Comparison of ENCODE assay signal across 8 cellular contexts in genomic region chr12:14961466-14962155, GRCh38. TPM values are rescaled to one million over a fixed set of nuclear protein-coding genes. Genes with fewer than 3 reads are reported as not detected.
A peak's percentile ranks its signal among the peaks of the same experiment; 100 is the strongest.
DNase-seq lines count a peak whose midpoint lies in the region; ATAC-seq, FAIRE-seq and TF ChIP-seq lines count a peak whose summit lies in the region.

Gene ARHGDIB (minus strand): TSS chr12:14961601. CDS start chr12:14950712, 10,889 bp downstream.

- DNase-seq in GM12892 (ENCODE audit: insufficient read length): no peak
- DNase-seq in NOMO-1 treated with dmso at 0.1 percent for 144 hours (lab: John Stamatoyannopoulos, UW; ENCODE audit: unreplicated experiment): peak; percentile 92
- DNase-seq in activated T-cell treated with anti-CD3 and anti-CD28 coated beads, Interleukin-2, amount 50 U/mL, for 72 hours: peak; percentile 69 to 70
- peak; percentile 73 for DNase-seq in Right ventricle myocardium inferior (ENCODE audit: missing footprints)
- DNase-seq in stimulated activated CD4-positive, alpha-beta T cell treated with anti-CD3 and anti-CD28 coated beads, Interleukin-1b, Interleukin-23, amount 100 ng/mL, for 48 hours: peak; percentile 83
- no peak for DNase-seq in HuH-7 (ENCODE audit: low spot score)
- no peak for DNase-seq in NCI-H2171 treated with DMSO at 0.1 percent for 48 hours (lab: John Stamatoyannopoulos, UW)

- peaks cover 7 to 12% of the 10 kb centered on the region in 2 donors for H3K36me3 Mint-ChIP-seq in activated T-cell treated with anti-CD3 and anti-CD28 coated beads, Interleukin-2, amount 50 U/mL, for 72 hours (ENCODE audit: insufficient read depth in 2 of 2)

- peak; percentile 98 for FAIRE-seq in GM12892 (lab: Jason Lieb, UNC)

- intact Hi-C loops in Right ventricle myocardium inferior (cut with DNase I): loop anchor here (5.0 to 10.0 kb wide), 2 partner anchors 54 to 117 kb away; partner anchors contain the start of gene ART4

- H3K4me3 Mint-ChIP-seq in activated T-cell treated with anti-CD3 and anti-CD28 coated beads, Interleukin-2, amount 50 U/mL, for 72 hours: peak within 1 kb of the TSS; percentile 99 to 100

- no peaks in the 10 kb centered on the region for H3K27me3 Mint-ChIP-seq in activated T-cell treated with anti-CD3 and anti-CD28 coated beads, Interleukin-2, amount 50 U/mL, for 72 hours (ENCODE audit: low read depth)

- peaks cover 0 to 1% of the 10 kb centered on the region in 2 donors for H3K9me3 Mint-ChIP-seq in activated T-cell treated with anti-CD3 and anti-CD28 coated beads, Interleukin-2, amount 50 U/mL, for 72 hours

- ATAC-seq in HG02623 (IDR thresholded peaks at IDR 0.05; ENCODE audit: unreplicated experiment): peak; percentile 58
- ATAC-seq in activated T-cell treated with anti-CD3 and anti-CD28 coated beads, Interleukin-2, amount 50 U/mL, for 72 hours (replicated peaks in 1 of 2): peak; percentile 79 to 81
- peak; percentile 67 for ATAC-seq in Right ventricle myocardium inferior

- H3K27ac Mint-ChIP-seq in activated T-cell treated with anti-CD3 and anti-CD28 coated beads, Interleukin-2, amount 50 U/mL, for 72 hours: peak within 1 kb of the TSS; percentile 96

- peak; percentile 88 for TF ChIP-seq POLR2A in GM12892 (IDR thresholded peaks at IDR 0.05; ENCODE audit: low read depth, low read length)

- peaks cover 70% of the 10 kb centered on the region for H3K4me1 Mint-ChIP-seq in activated T-cell treated with anti-CD3 and anti-CD28 coated beads, Interleukin-2, amount 50 U/mL, for 72 hours (ENCODE audit: low read depth)

RNA-seq across cellular contexts. Expression of gene ARHGDIB, which starts in this region (rescaled TPM):
- 970 TPM for polyA plus RNA-seq in GM12892 (2012; ENCODE audit: missing spikeins)
- total RNA-seq in activated T-cell treated with anti-CD3 and anti-CD28 coated beads, Interleukin-2, amount 50 U/mL, for 72 hours: 100 to 1,000 TPM; 402 to 450 TPM
- total RNA-seq in Right ventricle myocardium inferior: 72.1 TPM

Comparison
In these comparisons a context has a peak if more than half of its experiments do, and no peak if none do; other contexts are left out.
1. DNase-seq: peak in NOMO-1 treated with dmso at 0.1 percent for 144 hours (single experiment), activated T-cell treated with anti-CD3 and anti-CD28 coated beads, Interleukin-2, amount 50 U/mL, for 72 hours (2 of 2), Right ventricle myocardium inferior (single experiment) and stimulated activated CD4-positive, alpha-beta T cell treated with anti-CD3 and anti-CD28 coated beads, Interleukin-1b, Interleukin-23, amount 100 ng/mL, for 48 hours (single experiment); none in GM12892 (single experiment), HuH-7 (single experiment) and NCI-H2171 treated with DMSO at 0.1 percent for 48 hours (single experiment).
2. Peak in every context shown above with its lines, with median percentiles within 50 percentile points of each other: ATAC-seq.